ENCODE assay signal across 25 cellular contexts in the genomic region with DNA sequence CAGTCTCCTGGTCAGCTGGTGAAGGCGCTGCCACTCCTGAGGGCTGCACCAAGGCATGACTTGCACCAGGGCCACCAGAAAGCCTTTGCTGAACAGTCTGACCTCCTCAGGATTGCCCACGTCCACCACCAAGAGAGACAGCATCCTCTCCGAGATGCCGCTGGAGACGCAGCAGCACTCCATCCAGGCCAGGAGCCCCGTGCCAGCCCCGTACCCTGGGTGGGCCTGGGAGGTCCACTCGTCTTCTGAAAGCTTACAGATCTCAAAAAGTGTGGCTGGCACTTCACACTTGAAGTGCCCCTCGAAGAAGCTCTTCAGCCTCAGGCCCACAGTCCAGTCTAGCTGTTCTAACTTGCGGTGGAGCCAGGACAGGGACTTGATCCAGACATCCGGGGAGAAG.
"Had no signal": no experiment of that assay in that cellular context is flagged by ENCODE, and none has a peak within 500 bp of the region (broad histone marks: within the 10 kb centered on the region; RNA-seq: fewer than 3 reads in every experiment).

No MANE protein-coding gene starts in this region.

- H3K4me3 ChIP-seq: dorsolateral prefrontal cortex, gastrocnemius medialis, mucosa of descending colon, neural progenitor cell, prostate gland, right atrium auricular region, sigmoid colon, thoracic aorta, tibial nerve, upper lobe of left lung had no signal

- DNase-seq: effector CD8-positive, alpha-beta T cell; endodermal cell; foreskin fibroblast; gastrocnemius medialis; head of caudate nucleus; kidney; mesenchymal stem cell; mucosa of descending colon; naive B cell; nucleus accumbens; sigmoid colon; stimulated activated CD4-positive, alpha-beta T cell treated with anti-CD3 and anti-CD28 coated beads, Interleukin-2, amount 100 ng/mL, for 24 hours; stimulated activated CD4-positive, alpha-beta T cell treated with anti-CD3 and anti-CD28 coated beads, Interleukin-4, amount 100 ng/mL, for 24 hours had no signal

- H3K27ac Mint-ChIP-seq: endodermal cell; mesothelial cell of epicardium; naive B cell; natural killer cell treated with Interleukin-12 subunit alpha and Interleukin-12 subunit beta and Interleukin-15 and Interleukin-18, amount 100 ng/mL, for 72 hours; neural progenitor cell; stimulated activated memory B cell treated with anti-CD40 and anti-IgM and Interleukin-4, amounts not matched to agents 10 μg/mL and 1 μg/mL and 100 μg/mL, for 72 hours; stimulated activated naive CD8-positive, alpha-beta T cell treated with anti-CD3 and anti-CD28 coated beads, Interleukin-15, Interleukin-2, amounts not matched to agents 100 ng/mL and 50 ng/mL, for 24 hours had no signal

- H3K4me2 ChIP-seq: neural progenitor cell had no signal

- H3K9me3 ChIP-seq: gastrocnemius medialis, mucosa of descending colon, prostate gland, right atrium auricular region, sigmoid colon, thoracic aorta, tibial nerve, upper lobe of left lung had no signal

- H3K36me3 Mint-ChIP-seq: naive B cell had no signal

- H3K4me3 Mint-ChIP-seq: endodermal cell; mesothelial cell of epicardium; naive B cell; natural killer cell treated with Interleukin-12 subunit alpha and Interleukin-12 subunit beta and Interleukin-15 and Interleukin-18, amount 100 ng/mL, for 72 hours; neural progenitor cell; stimulated activated memory B cell treated with anti-CD40 and anti-IgM and Interleukin-4, amounts not matched to agents 10 μg/mL and 1 μg/mL and 100 μg/mL, for 72 hours; stimulated activated naive CD8-positive, alpha-beta T cell treated with anti-CD3 and anti-CD28 coated beads, Interleukin-15, Interleukin-2, amounts not matched to agents 100 ng/mL and 50 ng/mL, for 24 hours had no signal

- H3K27me3 Mint-ChIP-seq: naive B cell; natural killer cell treated with Interleukin-12 subunit alpha and Interleukin-12 subunit beta and Interleukin-15 and Interleukin-18, amount 100 ng/mL, for 72 hours; stimulated activated memory B cell treated with anti-CD40 and anti-IgM and Interleukin-4, amounts not matched to agents 10 μg/mL and 1 μg/mL and 100 μg/mL, for 72 hours; stimulated activated naive CD8-positive, alpha-beta T cell treated with anti-CD3 and anti-CD28 coated beads, Interleukin-15, Interleukin-2, amounts not matched to agents 100 ng/mL and 50 ng/mL, for 24 hours had no signal

- ATAC-seq: gastrocnemius medialis; natural killer cell treated with Interleukin-12 subunit alpha and Interleukin-12 subunit beta and Interleukin-15 and Interleukin-18, amount 100 ng/mL, for 72 hours; stimulated activated memory B cell treated with anti-CD40 and anti-IgM and Interleukin-4, amounts not matched to agents 10 μg/mL and 1 μg/mL and 100 μg/mL, for 72 hours had no signal

- H3K9me3 Mint-ChIP-seq: mesothelial cell of epicardium; naive B cell; stimulated activated memory B cell treated with anti-CD40 and anti-IgM and Interleukin-4, amounts not matched to agents 10 μg/mL and 1 μg/mL and 100 μg/mL, for 72 hours had no signal

- H2AFZ ChIP-seq: neural progenitor cell had no signal

- H3K27ac ChIP-seq: dorsolateral prefrontal cortex, epithelial cell of prostate, gastrocnemius medialis, neural progenitor cell, prostate gland, right atrium auricular region, sigmoid colon, thoracic aorta, tibial nerve, upper lobe of left lung had no signal

- H3K27me3 ChIP-seq: dorsolateral prefrontal cortex, gastrocnemius medialis, neural progenitor cell, right atrium auricular region, sigmoid colon, tibial nerve, upper lobe of left lung had no signal

- H3K4me1 ChIP-seq: prostate gland had no signal

- H3K4me1 Mint-ChIP-seq: endodermal cell had no signal
